Comparison of ENCODE assay signal across 1 cellular context in the genomic region with DNA sequence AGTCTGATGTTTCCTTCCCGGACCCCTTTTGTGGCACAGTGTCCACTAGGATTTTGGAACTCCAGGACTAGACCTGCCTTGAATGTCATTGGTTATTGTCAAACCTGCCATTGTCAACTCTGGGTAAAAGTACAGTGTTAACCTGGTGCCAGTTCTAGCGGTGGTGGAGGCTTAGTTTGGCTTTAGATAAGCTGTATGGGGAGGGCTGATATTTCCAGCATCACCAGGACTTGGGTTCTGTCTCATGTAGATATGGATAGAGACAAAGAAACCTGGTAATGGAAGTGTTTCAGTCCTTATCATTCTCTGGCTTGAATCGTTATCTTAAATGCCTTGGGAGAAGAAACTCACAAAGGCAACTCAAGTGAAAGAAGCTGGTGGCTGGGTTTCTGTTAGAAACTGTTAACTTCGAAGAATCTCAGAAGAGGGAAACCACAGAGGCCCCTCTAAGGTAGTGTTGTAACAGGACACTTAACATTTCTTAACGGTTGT.
TF ChIP-seq lines count a peak whose summit lies in the region.

No MANE protein-coding gene starts in this region.

TF ChIP-seq in GM12878, 131 proteins besides CTCF, POLR2A, EP300 and RAD21 (continued from another document):
- TF ChIP-seq CBFB (IDR thresholded peaks at IDR 0.05; ENCODE audit: low read depth) (0 out of 2 replicates have a peak, but pooled peaks have one; percentile 63), JUNB (IDR thresholded peaks at IDR 0.05) (0 out of 2 replicates have a peak, but pooled peaks have one; percentile 5), IKZF2 (IDR thresholded peaks at IDR 0.05) (0 out of 4 replicates have a peak, but pooled peaks of 1 of the 2 experiments have one; percentile 4), SUPT20H (IDR thresholded peaks at IDR 0.05; ENCODE audit: borderline replicate concordance, control insufficient read depth, low read depth, low read length) (no peak), ZNF24 (IDR thresholded peaks at IDR 0.05) (0 out of 2 replicates have a peak, but pooled peaks have one; percentile 30), NFIC (IDR thresholded peaks at IDR 0.05; ENCODE audit: low read depth, low read length) (no peak)
- TF ChIP-seq, protein P1, sequence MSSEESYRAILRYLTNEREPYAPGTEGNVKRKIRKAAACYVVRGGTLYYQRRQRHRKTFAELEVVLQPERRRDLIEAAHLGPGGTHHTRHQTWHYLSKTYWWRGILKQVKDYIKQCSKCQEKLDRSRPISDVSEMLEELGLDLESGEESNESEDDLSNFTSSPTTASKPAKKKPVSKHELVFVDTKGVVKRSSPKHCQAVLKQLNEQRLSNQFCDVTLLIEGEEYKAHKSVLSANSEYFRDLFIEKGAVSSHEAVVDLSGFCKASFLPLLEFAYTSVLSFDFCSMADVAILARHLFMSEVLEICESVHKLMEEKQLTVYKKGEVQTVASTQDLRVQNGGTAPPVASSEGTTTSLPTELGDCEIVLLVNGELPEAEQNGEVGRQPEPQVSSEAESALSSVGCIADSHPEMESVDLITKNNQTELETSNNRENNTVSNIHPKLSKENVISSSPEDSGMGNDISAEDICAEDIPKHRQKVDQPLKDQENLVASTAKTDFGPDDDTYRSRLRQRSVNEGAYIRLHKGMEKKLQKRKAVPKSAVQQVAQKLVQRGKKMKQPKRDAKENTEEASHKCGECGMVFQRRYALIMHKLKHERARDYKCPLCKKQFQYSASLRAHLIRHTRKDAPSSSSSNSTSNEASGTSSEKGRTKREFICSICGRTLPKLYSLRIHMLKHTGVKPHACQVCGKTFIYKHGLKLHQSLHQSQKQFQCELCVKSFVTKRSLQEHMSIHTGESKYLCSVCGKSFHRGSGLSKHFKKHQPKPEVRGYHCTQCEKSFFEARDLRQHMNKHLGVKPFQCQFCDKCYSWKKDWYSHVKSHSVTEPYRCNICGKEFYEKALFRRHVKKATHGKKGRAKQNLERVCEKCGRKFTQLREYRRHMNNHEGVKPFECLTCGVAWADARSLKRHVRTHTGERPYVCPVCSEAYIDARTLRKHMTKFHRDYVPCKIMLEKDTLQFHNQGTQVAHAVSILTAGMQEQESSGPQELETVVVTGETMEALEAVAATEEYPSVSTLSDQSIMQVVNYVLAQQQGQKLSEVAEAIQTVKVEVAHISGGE (CRISPR knock-in tag; IDR thresholded peaks at IDR 0.05): no peak
